ENCODE assay signal across 1 cellular context in genomic region chr1:112369389-112370285, GRCh38.
TF ChIP-seq lines count a peak whose summit lies in the region.

No MANE protein-coding gene starts in this region.

TF ChIP-seq in K562, 482 proteins besides CTCF, POLR2A, EP300 and RAD21 (continued from another document):
- TF ChIP-seq REST (CRISPR knock-in tag; IDR thresholded peaks at IDR 0.05; ENCODE audit: low read depth): no peak
- TF ChIP-seq RUNX1 (IDR thresholded peaks at IDR 0.05; ENCODE audit: low read depth): no peak
- no peak for TF ChIP-seq MTA2 (IDR thresholded peaks at IDR 0.05; ENCODE audit: low read depth)
- TF ChIP-seq ZBTB26 (CRISPR knock-in tag; IDR thresholded peaks at IDR 0.05): no peak
- TF ChIP-seq SRF (CRISPR knock-in tag; IDR thresholded peaks at IDR 0.05): peak in 1 of 2 experiments; percentile 93; a peak in 1 of 4 replicates
- no peak for TF ChIP-seq HIVEP1 (CRISPR knock-in tag; IDR thresholded peaks at IDR 0.05)
- no peak for TF ChIP-seq TAF9B (IDR thresholded peaks at IDR 0.05; ENCODE audit: partially characterized antibody)
- no peak for TF ChIP-seq KLF13 (tag; IDR thresholded peaks at IDR 0.05; ENCODE audit: borderline replicate concordance, low read depth)
- TF ChIP-seq ETV1 (tag; conservative IDR thresholded peaks at IDR 0.05; ENCODE audit: low read depth): 0 out of 2 replicates have a peak, but pooled peaks have one; percentile 13
- TF ChIP-seq GABPA (tag; conservative IDR thresholded peaks at IDR 0.05; ENCODE audit: low read depth): no peak
- TF ChIP-seq UBTF (IDR thresholded peaks at IDR 0.05; ENCODE audit: borderline replicate concordance in 1 of 2, low read depth in 2 of 2, low read length in 2 of 2): no peak
- TF ChIP-seq FIP1L1 (IDR thresholded peaks at IDR 0.05; ENCODE audit: low read depth, low read length, poor library complexity, severe bottlenecking): no peak
- no peak for TF ChIP-seq ZBTB34 (CRISPR knock-in tag; IDR thresholded peaks at IDR 0.05)
- TF ChIP-seq NR2F6 (CRISPR knock-in tag; IDR thresholded peaks at IDR 0.05): no peak
- TF ChIP-seq BRF1 (IDR thresholded peaks at IDR 0.05; ENCODE audit: borderline replicate concordance, extremely low read depth, insufficient read length): no peak
- TF ChIP-seq TRIM25 (IDR thresholded peaks at IDR 0.05; ENCODE audit: borderline replicate concordance): no peak
- TF ChIP-seq ZNF232 (CRISPR knock-in tag; IDR thresholded peaks at IDR 0.05): no peak
- no peak for TF ChIP-seq TOE1 (IDR thresholded peaks at IDR 0.05; ENCODE audit: borderline replicate concordance)
- peak; percentile 67; the same call in 1 of the 2 replicates for TF ChIP-seq TOE1 (CRISPR knock-in tag; IDR thresholded peaks at IDR 0.05; ENCODE audit: borderline replicate concordance, low read depth)
- TF ChIP-seq ZNF212 (CRISPR knock-in tag; IDR thresholded peaks at IDR 0.05): no peak
- 0 out of 2 replicates have a peak, but pooled peaks have one; percentile 11 for TF ChIP-seq SOX6 (IDR thresholded peaks at IDR 0.05)
- TF ChIP-seq MCM3 (IDR thresholded peaks at IDR 0.05): no peak
- no peak for TF ChIP-seq PHF8 (IDR thresholded peaks at IDR 0.05; ENCODE audit: borderline replicate concordance, low read length)
- TF ChIP-seq RFX1 (IDR thresholded peaks at IDR 0.05): no peak
- peak; percentile 14 for TF ChIP-seq CTCFL (IDR thresholded peaks at IDR 0.05; ENCODE audit: borderline replicate concordance, insufficient read depth, low read depth, low read length, poor library complexity, severe bottlenecking)
- no peak for TF ChIP-seq NELFE (IDR thresholded peaks at IDR 0.05; ENCODE audit: insufficient read depth, insufficient read length)
- TF ChIP-seq CSDE1 (IDR thresholded peaks at IDR 0.05): no peak
- no peak for TF ChIP-seq ZNF507 (tag; conservative IDR thresholded peaks at IDR 0.05)
- no peak for TF ChIP-seq ZBTB43 (CRISPR knock-in tag; IDR thresholded peaks at IDR 0.05)
